In genomic region chr2:229313591-229313990, GRCh38 we compare ENCODE assay signal across 12 cellular contexts. TPM values are rescaled to one million over a fixed set of nuclear protein-coding genes. Genes with fewer than 3 reads are reported as not detected.
DNase-seq lines count a peak whose midpoint lies in the region; ATAC-seq and TF ChIP-seq lines count a peak whose summit lies in the region.
"Had no signal": no experiment of that assay in that cellular context is flagged by ENCODE, and none has a peak within 500 bp of the region (broad histone marks: within the 10 kb centered on the region; RNA-seq: fewer than 3 reads in every experiment).

No MANE protein-coding gene starts in this region.

- no peaks in the 10 kb centered on the region for H3K27me3 Mint-ChIP-seq in CD8-positive, alpha-beta T cell (ENCODE audit: low read depth)
- H3K27me3 Mint-ChIP-seq: activated CD4-positive, alpha-beta T cell treated with anti-CD3 and anti-CD28 coated beads for 36 hours had no signal

- no peaks in the 10 kb centered on the region for H3K9me3 ChIP-seq in RWPE2 (ENCODE audit: severe bottlenecking)
- H3K9me3 ChIP-seq in CD8-positive, alpha-beta T cell (ENCODE audit: low read length) = no peaks in the 10 kb centered on the region

- no peaks in the 10 kb centered on the region for H3K4me1 Mint-ChIP-seq in CD8-positive, alpha-beta T cell (ENCODE audit: low read depth)
- H3K4me1 Mint-ChIP-seq: activated CD4-positive, alpha-beta T cell treated with anti-CD3 and anti-CD28 coated beads for 36 hours had no signal

- no peak overlapping the region for H3K4me3 ChIP-seq in RWPE2 (ENCODE audit: severe bottlenecking)
- no peak overlapping the region for H3K4me3 ChIP-seq in CD8-positive, alpha-beta T cell (ENCODE audit: low read depth, low read length)
- H3K4me3 ChIP-seq: coronary artery had no signal

- DNase-seq in EH (ENCODE audit: low read depth) (peak; percentile 63), RWPE2 (ENCODE audit: low spot score) (no peak), fibroblast of the conjunctiva (ENCODE audit: low read depth) (peak; percentile 16), sciatic nerve (ENCODE audit: low spot score) (no peak), SW480 (ENCODE audit: low spot score) (no peak), GM10248 (ENCODE audit: extremely low spot score) (no peak), mucosa of gallbladder (ENCODE audit: low spot score) (no peak)
- no peak for DNase-seq in CD8-positive, alpha-beta T cell
- DNase-seq: activated CD4-positive, alpha-beta T cell treated with anti-CD3 and anti-CD28 coated beads for 36 hours; activated effector memory CD4-positive, alpha-beta T cell treated with Interleukin-2 at 50 U/mL for 16 hours had no signal

- no peaks in the 10 kb centered on the region for H3K9me3 Mint-ChIP-seq in CD8-positive, alpha-beta T cell

- intact Hi-C loops in sciatic nerve (cut with DNase I) = no loop called here
- intact Hi-C loops in CD8-positive, alpha-beta T cell (cut with DNase I, micrococcal nuclease) = no loop called here

- H3K27me3 ChIP-seq in RWPE2 (ENCODE audit: insufficient read depth, poor library complexity, severe bottlenecking) = no peaks in the 10 kb centered on the region
- no peaks in the 10 kb centered on the region for H3K27me3 ChIP-seq in CD8-positive, alpha-beta T cell (ENCODE audit: insufficient read depth, low read length)

- POLR2A ChIA-PET in GM10248 (lab: Yijun Ruan, JAX) = no interaction called here
- POLR2A ChIA-PET in CD8-positive, alpha-beta T cell (lab: Charles Lee) = no interaction called here

- H3K4me3 Mint-ChIP-seq in CD8-positive, alpha-beta T cell = no peak overlapping the region
- H3K4me3 Mint-ChIP-seq: activated CD4-positive, alpha-beta T cell treated with anti-CD3 and anti-CD28 coated beads for 36 hours had no signal

- ATAC-seq in RWPE2 (ENCODE audit: low read depth) (peak; percentile 49; the same call in 1 of the 3 replicates), sciatic nerve (peak; percentile 75)
- no peak for ATAC-seq in CD8-positive, alpha-beta T cell
- ATAC-seq: activated CD4-positive, alpha-beta T cell treated with anti-CD3 and anti-CD28 coated beads for 36 hours had no signal

- no peak for TF ChIP-seq CTCF in RWPE2 (IDR thresholded peaks at IDR 0.05; ENCODE audit: poor library complexity, severe bottlenecking)
- no peak for TF ChIP-seq CTCF in GM10248 (IDR thresholded peaks at IDR 0.05; ENCODE audit: control extremely low read depth, extremely low read depth, low read depth, missing control alignments)
- TF ChIP-seq CTCF in CD8-positive, alpha-beta T cell (IDR thresholded peaks at IDR 0.05) = no peak

- CTCF ChIA-PET in GM10248 (lab: Yijun Ruan, JAX) = no interaction called here
- CTCF ChIA-PET in CD8-positive, alpha-beta T cell (lab: Charles Lee) = no interaction called here

- no peaks in the 10 kb centered on the region for H3K36me3 ChIP-seq in RWPE2 (ENCODE audit: low read depth)
- H3K36me3 ChIP-seq in CD8-positive, alpha-beta T cell (ENCODE audit: insufficient read depth, low read length) = no peaks in the 10 kb centered on the region

- H3K27ac ChIP-seq in RWPE2 (ENCODE audit: poor library complexity, severe bottlenecking) = peak overlapping the region; percentile 43
- no peak overlapping the region for H3K27ac ChIP-seq in CD8-positive, alpha-beta T cell (ENCODE audit: low read depth, low read length)
- H3K27ac ChIP-seq: KMS-11 had no signal

- H3K27ac Mint-ChIP-seq in CD8-positive, alpha-beta T cell = no peak overlapping the region
- H3K27ac Mint-ChIP-seq: activated CD4-positive, alpha-beta T cell treated with anti-CD3 and anti-CD28 coated beads for 36 hours had no signal

- H3K36me3 Mint-ChIP-seq in CD8-positive, alpha-beta T cell = no peaks in the 10 kb centered on the region

- peaks cover 8% of the 10 kb centered on the region for H3K4me1 ChIP-seq in RWPE2 (ENCODE audit: insufficient read depth, poor library complexity, severe bottlenecking)
- no peaks in the 10 kb centered on the region for H3K4me1 ChIP-seq in CD8-positive, alpha-beta T cell (ENCODE audit: insufficient read depth, low read length)

RNA-seq across cellular contexts. Expression of gene PID1, which starts 42.5 kb away (rescaled TPM):
- total RNA-seq in sciatic nerve = 24.3 TPM
- 17.1 TPM for total RNA-seq in mucosa of gallbladder
- not detected for total RNA-seq in CD8-positive, alpha-beta T cell
- total RNA-seq: activated CD4-positive, alpha-beta T cell treated with anti-CD3 and anti-CD28 coated beads for 36 hours had no signal

Comparison
In these comparisons a context has a peak if more than half of its experiments do, and no peak if none do; other contexts are left out.
1. DNase-seq: peak in EH (single experiment) and fibroblast of the conjunctiva (single experiment); none in RWPE2 (single experiment), sciatic nerve (single experiment), SW480 (single experiment), GM10248 (single experiment), mucosa of gallbladder (single experiment) and CD8-positive, alpha-beta T cell (0 of 7).
2. RNA of gene PID1, which starts 42.5 kb away (total RNA-seq): 24.3 TPM in sciatic nerve (single experiment) and 17.1 TPM in mucosa of gallbladder (single experiment); not detected in CD8-positive, alpha-beta T cell; every median in the first group is over 10 times any median in the second.